8 cellular contexts compared by ENCODE assay signal in the genomic region with DNA sequence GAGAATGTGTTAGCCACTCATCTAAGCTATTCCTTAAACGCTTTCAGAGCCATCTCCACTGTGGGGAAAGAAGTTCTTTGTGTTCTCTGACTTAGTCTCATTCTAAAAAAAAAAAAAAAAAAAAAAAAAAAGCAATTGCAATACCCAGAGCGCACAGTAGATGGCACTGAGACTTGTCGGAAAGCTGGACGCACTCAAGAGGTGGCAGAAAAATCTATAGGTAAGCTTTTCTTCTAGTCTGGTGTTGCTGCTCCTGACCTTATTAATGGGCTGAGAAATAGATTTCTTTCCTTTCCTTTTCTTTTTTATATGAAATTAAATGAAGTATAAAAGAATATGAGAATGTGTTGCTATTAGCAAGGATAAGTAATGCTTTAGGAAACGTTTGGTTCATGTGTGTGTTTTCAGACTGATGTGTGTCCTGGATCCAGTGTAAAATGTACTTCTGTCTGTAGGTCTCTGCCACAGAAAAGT. TPM values are rescaled to one million over a fixed set of nuclear protein-coding genes. Genes with fewer than 3 reads are reported as not detected.
DNase-seq lines count a peak whose midpoint lies in the region; ATAC-seq and TF ChIP-seq lines count a peak whose summit lies in the region.

No MANE protein-coding gene starts in this region.

- intact Hi-C loops in left colon (cut with DNase I, micrococcal nuclease), result no loop called here
- intact Hi-C loops in transverse colon (cut with DNase I; ENCODE audit: low total_unique reads), result no loop called here
- intact Hi-C loops in activated T-helper 1 cell treated with anti-CD3 and anti-CD28 coated beads, Interleukin-12 subunit alpha, Interleukin-12 subunit beta, Interleukin-2, Interleukin-4 antibody, amounts not matched to agents 30 ng/mL and 10 ng/mL and 1 ng/mL, durations not matched to agents 14 hours and 24 hours and 36 hours (cut with micrococcal nuclease), result loop anchor here (1.0 to 5.0 kb wide), 5 partner anchors 15 to 730 kb away; a partner anchor contains a TSS

- H3K9me3 ChIP-seq in transverse colon, result no peaks in the 10 kb centered on the region

- peaks cover 10 to 40% (median 25%) of the 10 kb centered on the region in 4 donors for H3K4me1 ChIP-seq in transverse colon

- H3K36me3 Mint-ChIP-seq in activated T-helper 1 cell treated with anti-CD3 and anti-CD28 coated beads, Interleukin-12 subunit alpha, Interleukin-12 subunit beta, Interleukin-2, Interleukin-4 antibody, amounts not matched to agents 30 ng/mL and 10 ng/mL and 1 ng/mL, durations not matched to agents 14 hours and 24 hours and 36 hours (ENCODE audit: low read depth), result no peaks in the 10 kb centered on the region

- no peak overlapping the region for H3K27ac Mint-ChIP-seq in activated T-helper 1 cell treated with anti-CD3 and anti-CD28 coated beads, Interleukin-12 subunit alpha, Interleukin-12 subunit beta, Interleukin-2, Interleukin-4 antibody, amounts not matched to agents 30 ng/mL and 10 ng/mL and 1 ng/mL, durations not matched to agents 14 hours and 24 hours and 36 hours

- TF ChIP-seq CTCF in brain microvascular endothelial cell (IDR thresholded peaks at IDR 0.05; ENCODE audit: low read depth, low read length, missing control alignments) (peak; percentile 82), transverse colon (IDR thresholded peaks at IDR 0.05) (peak; percentile 63 to 76 (median 72))

- peaks cover 52% of the 10 kb centered on the region for H3K27me3 Mint-ChIP-seq in activated T-helper 1 cell treated with anti-CD3 and anti-CD28 coated beads, Interleukin-12 subunit alpha, Interleukin-12 subunit beta, Interleukin-2, Interleukin-4 antibody, amounts not matched to agents 30 ng/mL and 10 ng/mL and 1 ng/mL, durations not matched to agents 14 hours and 24 hours and 36 hours (ENCODE audit: insufficient read depth)

- no peak overlapping the region for H3K4me3 Mint-ChIP-seq in activated T-helper 1 cell treated with anti-CD3 and anti-CD28 coated beads, Interleukin-12 subunit alpha, Interleukin-12 subunit beta, Interleukin-2, Interleukin-4 antibody, amounts not matched to agents 30 ng/mL and 10 ng/mL and 1 ng/mL, durations not matched to agents 14 hours and 24 hours and 36 hours

- no peak for TF ChIP-seq EP300 in transverse colon (IDR thresholded peaks at IDR 0.05; ENCODE audit: low read depth)

- peak; percentile 86 for DNase-seq in COLO829 (ENCODE audit: low spot score)
- peak; percentile 23 for DNase-seq in NCI-H524 treated with DMSO at 0.1 percent for 48 hours (lab: John Stamatoyannopoulos, UW)
- DNase-seq in brain microvascular endothelial cell, result no peak
- no peak for DNase-seq in left colon
- DNase-seq in transverse colon, result no peak
- DNase-seq in activated T-helper 1 cell treated with anti-CD3 and anti-CD28 coated beads, Interleukin-12 subunit alpha, Interleukin-12 subunit beta, Interleukin-2, Interleukin-4 antibody, amounts not matched to agents 30 ng/mL and 10 ng/mL and 1 ng/mL, durations not matched to agents 14 hours and 24 hours and 36 hours (ENCODE audit: low spot score), result no peak

- peaks cover 45% of the 10 kb centered on the region for H3K27me3 ChIP-seq in brain microvascular endothelial cell (replicated peaks)
- peaks cover 48% of the 10 kb centered on the region for H3K27me3 ChIP-seq in transverse colon

- no peak overlapping the region for H3K4me3 ChIP-seq in brain microvascular endothelial cell (ENCODE audit: low read depth, low read length)
- no peak overlapping the region for H3K4me3 ChIP-seq in transverse colon

- H3K27ac ChIP-seq in brain microvascular endothelial cell (no peak overlapping the region), transverse colon (peak overlapping the region in 3 of 4 donors; percentile 40 to 59 (median 48))

- H3K9me3 Mint-ChIP-seq in activated T-helper 1 cell treated with anti-CD3 and anti-CD28 coated beads, Interleukin-12 subunit alpha, Interleukin-12 subunit beta, Interleukin-2, Interleukin-4 antibody, amounts not matched to agents 30 ng/mL and 10 ng/mL and 1 ng/mL, durations not matched to agents 14 hours and 24 hours and 36 hours, result peaks cover 4% of the 10 kb centered on the region

- TF ChIP-seq POLR2A in transverse colon (IDR thresholded peaks at IDR 0.05), result no peak

- WGBS in transverse colon (ENCODE audit: low coverage in 1 of 2), 2 donors, result 10% methylated on average over 5 of the region's 5 CpGs; no CpG with 5 or more reads in 1 of the 2 donors

- H3K36me3 ChIP-seq in brain microvascular endothelial cell (replicated peaks) (no peaks in the 10 kb centered on the region), transverse colon (no peaks in the 10 kb centered on the region)

- in situ Hi-C loops in brain microvascular endothelial cell (cut with HindIII; ENCODE audit: low pct_ligation_motif_present, low sequenced_read_pairs) (loop anchor here (25.0 kb wide), 1 partner anchor 215 kb away; no protein-coding TSS in a partner anchor), transverse colon (cut with MboI; ENCODE audit: low pct_ligation_motif_present in 1 of 4, low pct_unique_long_range_greater_than_20kb in 1 of 4, low sequenced_read_pairs in 3 of 4) (loop anchor here in 3 of 4 donors (10.0 to 25.0 kb wide), 5 partner anchors 287 to 740 kb away; a partner anchor contains a TSS)

- ATAC-seq in GM18858 (IDR thresholded peaks at IDR 0.05; ENCODE audit: unreplicated experiment) (peak; percentile 42), left colon (peak; percentile 42), HG02678 (IDR thresholded peaks at IDR 0.05; ENCODE audit: unreplicated experiment) (no peak)

- H3K4me1 Mint-ChIP-seq in activated T-helper 1 cell treated with anti-CD3 and anti-CD28 coated beads, Interleukin-12 subunit alpha, Interleukin-12 subunit beta, Interleukin-2, Interleukin-4 antibody, amounts not matched to agents 30 ng/mL and 10 ng/mL and 1 ng/mL, durations not matched to agents 14 hours and 24 hours and 36 hours (ENCODE audit: low read depth), result peaks cover 24% of the 10 kb centered on the region

RNA-seq across cellular contexts. Expression of a gene that starts 4.7 kb away (rescaled TPM):
- total RNA-seq in left colon, result 10 to 100 TPM; 39.0 to 45.0 TPM
- 10 to 100 TPM in 3 of 4 donors, 1 to 10 TPM in 1; 5.0 to 38.4 (median 25.9) TPM for total RNA-seq in transverse colon
- 2.9 TPM in 2 replicates for total RNA-seq in activated T-helper 1 cell treated with anti-CD3 and anti-CD28 coated beads, Interleukin-12 subunit alpha, Interleukin-12 subunit beta, Interleukin-2, Interleukin-4 antibody, amounts not matched to agents 30 ng/mL and 10 ng/mL and 1 ng/mL, durations not matched to agents 14 hours and 24 hours and 36 hours

RNA-seq across cellular contexts. Expression of a gene that starts 34.7 kb away (rescaled TPM):
- total RNA-seq in left colon, result not detected
- total RNA-seq in transverse colon, result under 1 TPM in 1 of 4 donors, not detected in 3; 0.68 TPM
- total RNA-seq in activated T-helper 1 cell treated with anti-CD3 and anti-CD28 coated beads, Interleukin-12 subunit alpha, Interleukin-12 subunit beta, Interleukin-2, Interleukin-4 antibody, amounts not matched to agents 30 ng/mL and 10 ng/mL and 1 ng/mL, durations not matched to agents 14 hours and 24 hours and 36 hours, result 0.76 and 0.99 TPM in 2 replicates

RNA-seq across cellular contexts. Expression of a gene that starts 36.5 kb away (rescaled TPM):
- not detected for total RNA-seq in left colon
- total RNA-seq in transverse colon, result under 1 TPM in 1 of 4 donors, not detected in 3; 0.14 TPM
- total RNA-seq in activated T-helper 1 cell treated with anti-CD3 and anti-CD28 coated beads, Interleukin-12 subunit alpha, Interleukin-12 subunit beta, Interleukin-2, Interleukin-4 antibody, amounts not matched to agents 30 ng/mL and 10 ng/mL and 1 ng/mL, durations not matched to agents 14 hours and 24 hours and 36 hours, result not detected in 2 replicates

Comparison
In these comparisons a context has a peak if more than half of its experiments do, and no peak if none do; other contexts are left out.
1. DNase-seq: peak in COLO829 (single experiment) and NCI-H524 treated with DMSO at 0.1 percent for 48 hours (single experiment); none in brain microvascular endothelial cell (single experiment), left colon (0 of 2), transverse colon (single experiment) and activated T-helper 1 cell treated with anti-CD3 and anti-CD28 coated beads, Interleukin-12 subunit alpha, Interleukin-12 subunit beta, Interleukin-2, Interleukin-4 antibody, amounts not matched to agents 30 ng/mL and 10 ng/mL and 1 ng/mL, durations not matched to agents 14 hours and 24 hours and 36 hours (single experiment).